In the genomic region with DNA sequence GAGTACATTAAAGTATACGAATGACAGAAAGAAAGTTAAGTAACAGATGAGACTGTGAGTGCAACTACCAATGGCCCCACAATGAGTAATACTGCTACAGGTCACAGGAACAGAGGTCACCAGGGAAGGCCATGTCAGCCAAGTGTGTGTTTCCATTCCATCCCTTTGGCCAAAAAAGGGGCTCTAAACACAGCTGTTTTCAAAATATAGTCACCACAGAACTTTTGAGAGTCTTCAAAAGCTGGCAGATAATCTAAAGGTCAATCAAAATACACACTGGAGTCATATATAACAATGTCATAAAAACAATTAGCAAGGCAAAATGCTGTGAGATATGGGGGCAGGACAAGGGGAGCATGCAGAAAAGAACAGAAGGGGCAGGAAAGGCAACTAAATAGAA, we compare ENCODE assay signal across 9 cellular contexts. TPM values are rescaled to one million over a fixed set of nuclear protein-coding genes. Genes with fewer than 3 reads are reported as not detected.
DNase-seq lines count a peak whose midpoint lies in the region; ATAC-seq and TF ChIP-seq lines count a peak whose summit lies in the region.
"Had no signal": no experiment of that assay in that cellular context is flagged by ENCODE, and none has a peak within 500 bp of the region (broad histone marks: within the 10 kb centered on the region; RNA-seq: fewer than 3 reads in every experiment).

No MANE protein-coding gene starts in this region.

- ATAC-seq in HG02798 (IDR thresholded peaks at IDR 0.05; ENCODE audit: poor library complexity, unreplicated experiment): peak; percentile 91
- ATAC-seq in T-helper 17 cell: no peak
- peak; percentile 75 for ATAC-seq in stimulated activated memory B cell treated with anti-CD40 and anti-IgM and Interleukin-4, amounts not matched to agents 10 μg/mL and 1 μg/mL and 100 μg/mL, for 72 hours

- H3K4me1 ChIP-seq in prostate gland (replicated peaks): no peaks in the 10 kb centered on the region

- in situ Hi-C loops in brain microvascular endothelial cell (cut with HindIII; ENCODE audit: low pct_ligation_motif_present, low sequenced_read_pairs): no loop called here

- H3K36me3 ChIP-seq in brain microvascular endothelial cell (replicated peaks): no peaks in the 10 kb centered on the region
- no peaks in the 10 kb centered on the region for H3K36me3 ChIP-seq in prostate gland

- TF ChIP-seq POLR2A in prostate gland (IDR thresholded peaks at IDR 0.05): no peak

- no peak for TF ChIP-seq CTCF in brain microvascular endothelial cell (IDR thresholded peaks at IDR 0.05; ENCODE audit: low read depth, low read length, missing control alignments)
- TF ChIP-seq CTCF in prostate gland (IDR thresholded peaks at IDR 0.05): no peak

- H3K4me3 ChIP-seq in brain microvascular endothelial cell (ENCODE audit: low read depth, low read length) (no peak overlapping the region), prostate gland (no peak overlapping the region)

- intact Hi-C loops in prostate gland (cut with DNase I): no loop called here

- H3K4me3 Mint-ChIP-seq in activated T-cell treated with anti-CD3 and anti-CD28 coated beads, Interleukin-2, amount 50 U/mL, for 24 hours: no peak overlapping the region
- no peak overlapping the region for H3K4me3 Mint-ChIP-seq in T-helper 17 cell
- H3K4me3 Mint-ChIP-seq in stimulated activated memory B cell treated with anti-CD40 and anti-IgM and Interleukin-4, amounts not matched to agents 10 μg/mL and 1 μg/mL and 100 μg/mL, for 72 hours: peak overlapping the region; percentile 12

- H3K27ac ChIP-seq in brain microvascular endothelial cell (no peak overlapping the region), prostate gland (no peak overlapping the region)

- DNase-seq in activated T-cell treated with anti-CD3 and anti-CD28 coated beads, Interleukin-2, amount 50 U/mL, for 24 hours: no peak
- no peak for DNase-seq in activated T-cell treated with anti-CD3 and anti-CD28 coated beads, Interleukin-2, amount 50 U/mL, for 1 hour
- DNase-seq in T-helper 17 cell: no peak
- DNase-seq in brain microvascular endothelial cell: no peak
- no peak for DNase-seq in prostate gland (ENCODE audit: low spot score)
- DNase-seq in stimulated activated CD4-positive, alpha-beta T cell treated with anti-CD3 and anti-CD28 coated beads, Interleukin-4, amount 100 ng/mL, for 1 hour: no peak
- DNase-seq: stimulated activated naive CD4-positive, alpha-beta T cell had no signal

- H3K27ac Mint-ChIP-seq in activated T-cell treated with anti-CD3 and anti-CD28 coated beads, Interleukin-2, amount 50 U/mL, for 24 hours: peak overlapping the region; percentile 50
- peak overlapping the region; percentile 49 for H3K27ac Mint-ChIP-seq in T-helper 17 cell
- H3K27ac Mint-ChIP-seq in stimulated activated memory B cell treated with anti-CD40 and anti-IgM and Interleukin-4, amounts not matched to agents 10 μg/mL and 1 μg/mL and 100 μg/mL, for 72 hours: no peak overlapping the region

- peaks cover 79% of the 10 kb centered on the region for H3K4me1 Mint-ChIP-seq in activated T-cell treated with anti-CD3 and anti-CD28 coated beads, Interleukin-2, amount 50 U/mL, for 24 hours (ENCODE audit: low read depth)
- H3K4me1 Mint-ChIP-seq in T-helper 17 cell: peaks cover 45% of the 10 kb centered on the region
- peaks cover 58% of the 10 kb centered on the region for H3K4me1 Mint-ChIP-seq in stimulated activated memory B cell treated with anti-CD40 and anti-IgM and Interleukin-4, amounts not matched to agents 10 μg/mL and 1 μg/mL and 100 μg/mL, for 72 hours

- WGBS in prostate gland: 62% methylated on average over 1 of the region's 1 CpG

- peaks cover 52% of the 10 kb centered on the region for H3K36me3 Mint-ChIP-seq in activated T-cell treated with anti-CD3 and anti-CD28 coated beads, Interleukin-2, amount 50 U/mL, for 24 hours (ENCODE audit: low read depth)
- peaks cover 2% of the 10 kb centered on the region for H3K36me3 Mint-ChIP-seq in T-helper 17 cell (ENCODE audit: low read depth)
- H3K36me3 Mint-ChIP-seq in stimulated activated memory B cell treated with anti-CD40 and anti-IgM and Interleukin-4, amounts not matched to agents 10 μg/mL and 1 μg/mL and 100 μg/mL, for 72 hours: peaks cover 26% of the 10 kb centered on the region

- no peaks in the 10 kb centered on the region for H3K9me3 Mint-ChIP-seq in activated T-cell treated with anti-CD3 and anti-CD28 coated beads, Interleukin-2, amount 50 U/mL, for 24 hours
- no peaks in the 10 kb centered on the region for H3K9me3 Mint-ChIP-seq in stimulated activated memory B cell treated with anti-CD40 and anti-IgM and Interleukin-4, amounts not matched to agents 10 μg/mL and 1 μg/mL and 100 μg/mL, for 72 hours

- H3K27me3 ChIP-seq in brain microvascular endothelial cell (replicated peaks): no peaks in the 10 kb centered on the region
- no peaks in the 10 kb centered on the region for H3K27me3 ChIP-seq in prostate gland (replicated peaks; ENCODE audit: insufficient read depth)

- no peaks in the 10 kb centered on the region for H3K27me3 Mint-ChIP-seq in activated T-cell treated with anti-CD3 and anti-CD28 coated beads, Interleukin-2, amount 50 U/mL, for 24 hours
- H3K27me3 Mint-ChIP-seq in T-helper 17 cell: no peaks in the 10 kb centered on the region
- no peaks in the 10 kb centered on the region for H3K27me3 Mint-ChIP-seq in stimulated activated memory B cell treated with anti-CD40 and anti-IgM and Interleukin-4, amounts not matched to agents 10 μg/mL and 1 μg/mL and 100 μg/mL, for 72 hours

- H3K9me3 ChIP-seq in T-helper 17 cell (ENCODE audit: control insufficient read depth, low read length, poor library complexity, severe bottlenecking): no peaks in the 10 kb centered on the region
- H3K9me3 ChIP-seq in prostate gland: no peaks in the 10 kb centered on the region

RNA-seq across cellular contexts. Expression of a gene that starts 10.2 kb away (rescaled TPM):
- 10 to 100 TPM; 69.5 to 82.9 TPM for total RNA-seq in T-helper 17 cell
- total RNA-seq in prostate gland: 10 to 100 TPM; 29.7 to 44.6 TPM
